ENCODE assay signal across 13 cellular contexts in genomic region chr16:29977063-29977462, GRCh38. TPM values are rescaled to one million over a fixed set of nuclear protein-coding genes. Genes with fewer than 3 reads are reported as not detected.
A peak's percentile ranks its signal among the peaks of the same experiment; 100 is the strongest.
DNase-seq lines count a peak whose midpoint lies in the region; ATAC-seq, FAIRE-seq and TF ChIP-seq lines count a peak whose summit lies in the region.
"Had no signal": no experiment of that assay in that cellular context is flagged by ENCODE, and none has a peak within 500 bp of the region (broad histone marks: within the 10 kb centered on the region; RNA-seq: fewer than 3 reads in every experiment).

No MANE protein-coding gene starts in this region.

- peak overlapping the region; percentile 68 for H3K27ac Mint-ChIP-seq in activated naive CD4-positive, alpha-beta T cell treated with anti-CD3 and anti-CD28 coated beads, Interleukin-2, amount 50 U/mL, for 24 hours
- no peak overlapping the region for H3K27ac Mint-ChIP-seq in activated naive CD4-positive, alpha-beta T cell treated with anti-CD3 and anti-CD28 coated beads, Interleukin-2, amount 50 U/mL, for 72 hours

- no peak overlapping the region for H2BK12ac ChIP-seq in mesenchymal stem cell (ENCODE audit: low read length in 2 of 2)
- no peak overlapping the region for H2BK12ac ChIP-seq in trophoblast cell (ENCODE audit: low read length)

- H4K12ac ChIP-seq in trophoblast cell (ENCODE audit: low read depth, low read length): no peak overlapping the region

- H3K14ac ChIP-seq in mesenchymal stem cell (ENCODE audit: low read length in 2 of 2) (no peak overlapping the region), trophoblast cell (ENCODE audit: low read length) (no peak overlapping the region)

- no peak for ATAC-seq in activated naive CD4-positive, alpha-beta T cell treated with anti-CD3 and anti-CD28 coated beads, Interleukin-2, amount 50 U/mL, for 72 hours
- ATAC-seq: stimulated activated naive CD8-positive, alpha-beta T cell treated with anti-CD3 and anti-CD28 coated beads, Interleukin-15, amount 100 ng/mL, for 72 hours had no signal

- H3K9ac ChIP-seq in mesenchymal stem cell (ENCODE audit: low read length) (peak overlapping the region; percentile 97), mesendoderm (ENCODE audit: low read length) (no peak overlapping the region), trophoblast cell (ENCODE audit: low read length) (no peak overlapping the region)

- H3K27me3 Mint-ChIP-seq in activated naive CD4-positive, alpha-beta T cell treated with anti-CD3 and anti-CD28 coated beads, Interleukin-2, amount 50 U/mL, for 24 hours: no peaks in the 10 kb centered on the region
- H3K27me3 Mint-ChIP-seq: naive B cell; stimulated activated naive CD8-positive, alpha-beta T cell treated with anti-CD3 and anti-CD28 coated beads, Interleukin-15, amount 100 ng/mL, for 72 hours had no signal

- H3K36me3 ChIP-seq in mesenchymal stem cell (ENCODE audit: control insufficient read depth in 1 of 2, insufficient read depth in 2 of 2, low read depth in 1 of 2, low read length in 2 of 2): peaks cover 47 to 59% of the 10 kb centered on the region in 2 experiments
- peaks cover 51% of the 10 kb centered on the region for H3K36me3 ChIP-seq in suprapubic skin
- H3K36me3 ChIP-seq in mesendoderm (ENCODE audit: control insufficient read depth, insufficient read depth, low read length): peaks cover 4% of the 10 kb centered on the region
- H3K36me3 ChIP-seq in trophoblast cell (ENCODE audit: control insufficient read depth in 1 of 2, insufficient read depth in 2 of 2, low read length in 2 of 2): peaks cover 37 to 48% of the 10 kb centered on the region in 2 experiments

- DNase-seq in activated naive CD4-positive, alpha-beta T cell treated with anti-CD3 and anti-CD28 coated beads, Interleukin-2, amount 50 U/mL, for 72 hours (ENCODE audit: low spot score in 2 of 2): no peak
- DNase-seq in mesenchymal stem cell (no peak), suprapubic skin (ENCODE audit: low spot score in 2 of 2) (no peak), mesendoderm (no peak), RCC 7860 (ENCODE audit: low spot score) (no peak), trophoblast cell (no peak)
- DNase-seq: hippocampal formation; naive B cell; NCI-H446 treated with DMSO at 0.1 percent for 48 hours; stimulated activated naive CD8-positive, alpha-beta T cell treated with anti-CD3 and anti-CD28 coated beads, Interleukin-15, amount 100 ng/mL, for 72 hours had no signal

- H3K4me1 ChIP-seq in mesenchymal stem cell (ENCODE audit: control insufficient read depth, insufficient read depth, low read depth, low read length) (peaks cover 18% of the 10 kb centered on the region), suprapubic skin (peaks cover 47% of the 10 kb centered on the region), mesendoderm (ENCODE audit: control insufficient read depth, low read depth, low read length) (peaks cover 12% of the 10 kb centered on the region), trophoblast cell (ENCODE audit: control insufficient read depth in 1 of 2, insufficient read depth in 2 of 2, low read length in 2 of 2) (peaks cover 9 to 22% of the 10 kb centered on the region in 2 experiments)

- no peak overlapping the region for H3K18ac ChIP-seq in mesenchymal stem cell (ENCODE audit: low read depth in 1 of 2, low read length in 2 of 2)
- H3K18ac ChIP-seq in mesendoderm (ENCODE audit: low read length): no peak overlapping the region
- no peak overlapping the region for H3K18ac ChIP-seq in trophoblast cell (ENCODE audit: low read length)

- no peak for FAIRE-seq in RCC 7860 (lab: Jason Lieb, UNC)

- no peak overlapping the region for H3K4me3 Mint-ChIP-seq in activated naive CD4-positive, alpha-beta T cell treated with anti-CD3 and anti-CD28 coated beads, Interleukin-2, amount 50 U/mL, for 24 hours

- 91% methylated on average over 5 of the region's 5 CpGs for WGBS in mesenchymal stem cell
- 75% methylated on average over 5 of the region's 5 CpGs for WGBS in suprapubic skin
- no CpG with 5 or more reads among the region's 5 CpGs for WGBS in mesendoderm (ENCODE audit: extremely low coverage, insufficient coverage, low lambda C conversion rate)
- WGBS in trophoblast cell (ENCODE audit: extremely low coverage, insufficient coverage, insufficient read length): no CpG with 5 or more reads among the region's 5 CpGs

- H3K27ac ChIP-seq in cingulate gyrus (ENCODE audit: low read depth, low read length) (peak overlapping the region; percentile 47), mesenchymal stem cell (ENCODE audit: low read length, poor library complexity, severe bottlenecking) (no peak overlapping the region), suprapubic skin (peak overlapping the region; percentile 46), mesendoderm (ENCODE audit: low read depth, low read length) (no peak overlapping the region), trophoblast cell (ENCODE audit: low read depth, low read length) (no peak overlapping the region)
- H3K27ac ChIP-seq: HL-60 had no signal

- no peak overlapping the region for H2BK120ac ChIP-seq in mesenchymal stem cell (ENCODE audit: low read depth, low read length)
- no peak overlapping the region for H2BK120ac ChIP-seq in mesendoderm (ENCODE audit: low read depth, low read length)
- no peak overlapping the region for H2BK120ac ChIP-seq in trophoblast cell (ENCODE audit: insufficient read depth, low read length, poor library complexity)

- no peak overlapping the region for H2AK5ac ChIP-seq in mesenchymal stem cell (ENCODE audit: low read length, severe bottlenecking)
- H2AK5ac ChIP-seq in mesendoderm (ENCODE audit: low read length): no peak overlapping the region
- no peak overlapping the region for H2AK5ac ChIP-seq in trophoblast cell (ENCODE audit: low read length)

- H2BK5ac ChIP-seq in mesenchymal stem cell (ENCODE audit: low read depth, low read length, poor library complexity, severe bottlenecking) (no peak overlapping the region), mesendoderm (ENCODE audit: low read length) (no peak overlapping the region), trophoblast cell (ENCODE audit: low read depth, low read length, poor library complexity) (no peak overlapping the region)

- H4K8ac ChIP-seq in mesenchymal stem cell (ENCODE audit: low read length) (no peak overlapping the region), mesendoderm (ENCODE audit: low read depth, low read length) (no peak overlapping the region), trophoblast cell (ENCODE audit: low read depth, low read length) (no peak overlapping the region)

- H3K27me3 ChIP-seq in mesenchymal stem cell (ENCODE audit: control insufficient read depth in 1 of 2, insufficient read depth in 1 of 2, low read length in 2 of 2): no peaks in the 10 kb centered on the region
- H3K27me3 ChIP-seq in suprapubic skin: no peaks in the 10 kb centered on the region
- H3K27me3 ChIP-seq in mesendoderm (ENCODE audit: insufficient read depth, low read length, poor library complexity): no peaks in the 10 kb centered on the region
- H3K27me3 ChIP-seq in trophoblast cell (ENCODE audit: insufficient read depth, low read length): no peaks in the 10 kb centered on the region

- H3K23ac ChIP-seq in mesenchymal stem cell (ENCODE audit: low read length in 2 of 2) (no peak overlapping the region), mesendoderm (ENCODE audit: low read length) (no peak overlapping the region), trophoblast cell (ENCODE audit: low read length) (no peak overlapping the region)

- no peaks in the 10 kb centered on the region for H3K9me3 Mint-ChIP-seq in activated naive CD4-positive, alpha-beta T cell treated with anti-CD3 and anti-CD28 coated beads, Interleukin-2, amount 50 U/mL, for 24 hours
- peaks cover 7 to 8% of the 10 kb centered on the region in 2 donors for H3K9me3 Mint-ChIP-seq in activated naive CD4-positive, alpha-beta T cell treated with anti-CD3 and anti-CD28 coated beads, Interleukin-2, amount 50 U/mL, for 72 hours
- H3K9me3 Mint-ChIP-seq: naive B cell had no signal

- H3K4ac ChIP-seq in mesenchymal stem cell (ENCODE audit: low read depth in 1 of 2, low read length in 2 of 2) (no peak overlapping the region), mesendoderm (ENCODE audit: low read depth, low read length) (no peak overlapping the region), trophoblast cell (ENCODE audit: low read depth, low read length) (no peak overlapping the region)

- H4K91ac ChIP-seq in mesenchymal stem cell (ENCODE audit: low read length) (no peak overlapping the region), trophoblast cell (ENCODE audit: low read depth, low read length) (no peak overlapping the region)

- H3K79me2 ChIP-seq in mesendoderm (ENCODE audit: control insufficient read depth, insufficient read depth, low read length): peaks cover 28% of the 10 kb centered on the region
- peaks cover 15% of the 10 kb centered on the region for H3K79me2 ChIP-seq in trophoblast cell (ENCODE audit: control insufficient read depth, insufficient read depth, low read length, poor library complexity)

- TF ChIP-seq EP300 in suprapubic skin (IDR thresholded peaks at IDR 0.05): no peak

- H3K4me3 ChIP-seq in mesenchymal stem cell (ENCODE audit: insufficient read depth in 1 of 2, low read depth in 1 of 2, low read length in 2 of 2) (no peak overlapping the region), suprapubic skin (peak overlapping the region; percentile 96), mesendoderm (ENCODE audit: low read length) (no peak overlapping the region), trophoblast cell (ENCODE audit: low read depth, low read length) (no peak overlapping the region)

- H3K4me2 ChIP-seq in mesenchymal stem cell (ENCODE audit: low read length, poor library complexity, severe bottlenecking) (peak overlapping the region; percentile 31), mesendoderm (ENCODE audit: low read length) (no peak overlapping the region), trophoblast cell (ENCODE audit: low read length) (no peak overlapping the region)

- H2BK15ac ChIP-seq in mesenchymal stem cell (ENCODE audit: low read depth, poor library complexity, severe bottlenecking) (no peak overlapping the region), mesendoderm (replicated peaks; ENCODE audit: low read depth) (no peak overlapping the region)

- H4K5ac ChIP-seq in mesendoderm (ENCODE audit: low read length): no peak overlapping the region

- H2AFZ ChIP-seq in mesenchymal stem cell (ENCODE audit: low read depth, low read length): no peak overlapping the region
- no peak overlapping the region for H2AFZ ChIP-seq in trophoblast cell (ENCODE audit: insufficient read depth, low read length, poor library complexity)

- no peak overlapping the region for H3K56ac ChIP-seq in mesendoderm (ENCODE audit: low read length)

- H3K79me1 ChIP-seq in mesenchymal stem cell (replicated peaks; ENCODE audit: low read length, poor library complexity, severe bottlenecking) (peaks cover 36% of the 10 kb centered on the region), mesendoderm (ENCODE audit: low read length) (peaks cover 27% of the 10 kb centered on the region), trophoblast cell (ENCODE audit: low read length) (peaks cover 10% of the 10 kb centered on the region)

- TF ChIP-seq CTCF in suprapubic skin (IDR thresholded peaks at IDR 0.05): no peak

- no peaks in the 10 kb centered on the region for H3K9me3 ChIP-seq in mesenchymal stem cell (ENCODE audit: control insufficient read depth, low read length)
- H3K9me3 ChIP-seq in suprapubic skin: no peaks in the 10 kb centered on the region
- no peaks in the 10 kb centered on the region for H3K9me3 ChIP-seq in trophoblast cell (ENCODE audit: insufficient read depth, low read depth, low read length)

- TF ChIP-seq POLR2A in suprapubic skin (IDR thresholded peaks at IDR 0.05): no peak

- peaks cover 5% of the 10 kb centered on the region for H3K36me3 Mint-ChIP-seq in activated naive CD4-positive, alpha-beta T cell treated with anti-CD3 and anti-CD28 coated beads, Interleukin-2, amount 50 U/mL, for 24 hours
- H3K36me3 Mint-ChIP-seq in activated naive CD4-positive, alpha-beta T cell treated with anti-CD3 and anti-CD28 coated beads, Interleukin-2, amount 50 U/mL, for 72 hours: peaks cover 19 to 29% of the 10 kb centered on the region in 2 donors

- peaks cover 36% of the 10 kb centered on the region for H3K4me1 Mint-ChIP-seq in activated naive CD4-positive, alpha-beta T cell treated with anti-CD3 and anti-CD28 coated beads, Interleukin-2, amount 50 U/mL, for 24 hours

RNA-seq across cellular contexts. Expression of gene TAOK2, which starts 3.4 kb away (rescaled TPM):
- 10 to 100 TPM; 29.6 to 52.7 TPM for total RNA-seq in activated naive CD4-positive, alpha-beta T cell treated with anti-CD3 and anti-CD28 coated beads, Interleukin-2, amount 50 U/mL, for 72 hours
- polyA plus RNA-seq in mesenchymal stem cell (2013, experiment 1 of 2): 20.6 TPM
- 19.6 TPM for polyA plus RNA-seq in mesenchymal stem cell (2013, experiment 2 of 2)
- 10 to 100 TPM; 29.1 to 54.4 (median 39.1) TPM for total RNA-seq in suprapubic skin
- polyA plus RNA-seq in mesendoderm (2013, experiment 1 of 2): 10.0 TPM
- 10.1 TPM for polyA plus RNA-seq in mesendoderm (2013, experiment 2 of 2)
- 29.9 and 31.4 TPM in 2 replicates for polyA plus RNA-seq in trophoblast cell (2013)

RNA-seq across cellular contexts. Expression of gene TMEM219, which starts 15.2 kb away (rescaled TPM):
- 10 to 100 TPM; 52.5 to 63.8 TPM for total RNA-seq in activated naive CD4-positive, alpha-beta T cell treated with anti-CD3 and anti-CD28 coated beads, Interleukin-2, amount 50 U/mL, for 72 hours
- 118 TPM for polyA plus RNA-seq in mesenchymal stem cell (2013, experiment 1 of 2)
- polyA plus RNA-seq in mesenchymal stem cell (2013, experiment 2 of 2): 125 TPM
- total RNA-seq in suprapubic skin: 100 to 1,000 TPM in 3 of 4 donors, 10 to 100 TPM in 1; 78.0 to 109 (median 106) TPM
- polyA plus RNA-seq in mesendoderm (2013, experiment 1 of 2): 43.5 TPM
- 43.6 TPM for polyA plus RNA-seq in mesendoderm (2013, experiment 2 of 2)
- 69.5 and 73.2 TPM in 2 replicates for polyA plus RNA-seq in trophoblast cell (2013)

RNA-seq across cellular contexts. Expression of gene HIRIP3, which starts 18.4 kb away (rescaled TPM):
- total RNA-seq in activated naive CD4-positive, alpha-beta T cell treated with anti-CD3 and anti-CD28 coated beads, Interleukin-2, amount 50 U/mL, for 72 hours: 10 to 100 TPM; 30.1 to 38.7 TPM
- 4.0 TPM for polyA plus RNA-seq in mesenchymal stem cell (2013, experiment 1 of 2)
- polyA plus RNA-seq in mesenchymal stem cell (2013, experiment 2 of 2): 4.7 TPM
- 10 to 100 TPM; 14.6 to 29.3 (median 21.7) TPM for total RNA-seq in suprapubic skin
- polyA plus RNA-seq in mesendoderm (2013, experiment 1 of 2): 13.5 TPM
- polyA plus RNA-seq in mesendoderm (2013, experiment 2 of 2): 14.8 TPM
- 8.1 and 9.7 TPM in 2 replicates for polyA plus RNA-seq in trophoblast cell (2013)

RNA-seq across cellular contexts. Expression of gene INO80E, which starts 19.0 kb away (rescaled TPM):
- 10 to 100 TPM; 85.3 to 90.7 TPM for total RNA-seq in activated naive CD4-positive, alpha-beta T cell treated with anti-CD3 and anti-CD28 coated beads, Interleukin-2, amount 50 U/mL, for 72 hours
- polyA plus RNA-seq in mesenchymal stem cell (2013, experiment 1 of 2): 51.0 TPM
- polyA plus RNA-seq in mesenchymal stem cell (2013, experiment 2 of 2): 46.7 TPM
- 10 to 100 TPM; 48.2 to 58.7 (median 51.0) TPM for total RNA-seq in suprapubic skin
- polyA plus RNA-seq in mesendoderm (2013, experiment 1 of 2): 73.7 TPM
- 74.0 TPM for polyA plus RNA-seq in mesendoderm (2013, experiment 2 of 2)
- polyA plus RNA-seq in trophoblast cell (2013): 47.0 and 48.1 TPM in 2 replicates

RNA-seq across cellular contexts. Expression of gene DOC2A, which starts 33.8 kb away (rescaled TPM):
- 1 to 10 TPM in 1 of 2 donors, under 1 TPM in 1; 0.80 to 2.0 TPM for total RNA-seq in activated naive CD4-positive, alpha-beta T cell treated with anti-CD3 and anti-CD28 coated beads, Interleukin-2, amount 50 U/mL, for 72 hours
- polyA plus RNA-seq in mesenchymal stem cell (2013, experiment 1 of 2): 0.22 TPM
- 0.25 TPM for polyA plus RNA-seq in mesenchymal stem cell (2013, experiment 2 of 2)
- under 1 TPM in 1 of 4 donors, not detected in 3; 0.42 TPM for total RNA-seq in suprapubic skin
- polyA plus RNA-seq in mesendoderm (2013, experiment 1 of 2): 0.84 TPM
- 0.73 TPM for polyA plus RNA-seq in mesendoderm (2013, experiment 2 of 2)
- polyA plus RNA-seq in trophoblast cell (2013): 0.57 and 0.79 TPM in 2 replicates

Comparison
In these comparisons a context has a peak if more than half of its experiments do, and no peak if none do; other contexts are left out.
1. H3K27ac ChIP-seq: peak in cingulate gyrus (single experiment) and suprapubic skin (single experiment); none in mesenchymal stem cell (single experiment), mesendoderm (single experiment) and trophoblast cell (single experiment).